In genomic region chr16:8570393-8570792, GRCh38 we compare ENCODE assay signal across 15 cellular contexts. TPM values are rescaled to one million over a fixed set of nuclear protein-coding genes. Genes with fewer than 3 reads are reported as not detected.
A peak's percentile ranks its signal among the peaks of the same experiment; 100 is the strongest.
DNase-seq lines count a peak whose midpoint lies in the region; TF ChIP-seq lines count a peak whose summit lies in the region.
"Not testable (repeated sequence)": the region's sequence is repeated elsewhere in the genome, so short reads cannot be mapped to it uniquely, and the experiment has no call there.
"Had no signal": no experiment of that assay in that cellular context is flagged by ENCODE, and none has a peak within 500 bp of the region (broad histone marks: within the 10 kb centered on the region; RNA-seq: fewer than 3 reads in every experiment).

No MANE protein-coding gene starts in this region.

- not testable (repeated sequence) for H3K4me3 Mint-ChIP-seq in H9

- H3K18ac ChIP-seq in H9 (ENCODE audit: insufficient read length, low read depth, low read length) (peak overlapping the region; percentile 27), neuronal stem cell (ENCODE audit: low read length) (peak overlapping the region; percentile 8)
- not testable (repeated sequence) for H3K18ac ChIP-seq in mesenchymal stem cell (ENCODE audit: low read depth in 1 of 2, low read length in 2 of 2)

- not testable (repeated sequence) for H3K14ac ChIP-seq in H9 (ENCODE audit: insufficient read depth, low read length); mesenchymal stem cell (ENCODE audit: low read length in 2 of 2); neuronal stem cell (ENCODE audit: low read length)

- peak overlapping the region; percentile 56 for H2BK120ac ChIP-seq in H9 (ENCODE audit: low read depth, low read length, poor library complexity, severe bottlenecking)
- not testable (repeated sequence) for H2BK120ac ChIP-seq in mesenchymal stem cell (ENCODE audit: low read depth, low read length); neuronal stem cell (ENCODE audit: low read depth, low read length)

- not testable (repeated sequence) for H4K5ac ChIP-seq in H9 (ENCODE audit: insufficient read length, low read depth, low read length)

- not testable (repeated sequence) for H3K9me3 Mint-ChIP-seq in H9

- H4K20me1 ChIP-seq in H9 (ENCODE audit: control insufficient read depth, insufficient read depth, insufficient read length): not testable (repeated sequence)

- not testable (repeated sequence) for H4K91ac ChIP-seq in H9 (ENCODE audit: insufficient read length, low read depth, low read length); mesenchymal stem cell (ENCODE audit: low read length); neuronal stem cell (ENCODE audit: low read depth, low read length, poor library complexity)

- not testable (repeated sequence) for DNase-seq in A673 (ENCODE audit: low spot score); H9; mesenchymal stem cell; neuronal stem cell (ENCODE audit: low spot score)
- DNase-seq in NCI-H82 (lab: John Stamatoyannopoulos, UW): peak; percentile 22
- DNase-seq in choroid plexus epithelial cell (ENCODE audit: low read depth): peak; percentile 34

- H3K36me3 ChIP-seq in A673 (ENCODE audit: insufficient read depth, low read length, poor library complexity, severe bottlenecking); iPS-20b (ENCODE audit: insufficient read depth, low read depth, low read length); mesenchymal stem cell (ENCODE audit: control insufficient read depth in 1 of 2, insufficient read depth in 2 of 2, low read depth in 1 of 2, low read length in 2 of 2); neuronal stem cell (replicated peaks in 1 of 2; ENCODE audit: control insufficient read depth in 2 of 2, insufficient read depth in 2 of 2, low read length in 2 of 2): not testable (repeated sequence)

- H3K36me3 Mint-ChIP-seq in H9 (ENCODE audit: insufficient read depth in 1 of 3, low read depth in 3 of 3): not testable (repeated sequence)

- H2AFZ ChIP-seq in H9 (ENCODE audit: low read length); mesenchymal stem cell (ENCODE audit: low read depth, low read length): not testable (repeated sequence)
- H2AFZ ChIP-seq in neuronal stem cell (ENCODE audit: low read length): peak overlapping the region; percentile 26

- not testable (repeated sequence) for H3K23ac ChIP-seq in H9 (ENCODE audit: insufficient read length, low read depth, low read length); mesenchymal stem cell (ENCODE audit: low read length in 2 of 2); neuronal stem cell (ENCODE audit: low read depth, low read length, poor library complexity)

- CTCF ChIA-PET in A673 (lab: Charles Lee): not testable (repeated sequence)

- not testable (repeated sequence) for H2AK5ac ChIP-seq in H9 (ENCODE audit: insufficient read length, low read length); mesenchymal stem cell (ENCODE audit: low read length, severe bottlenecking); neuronal stem cell (ENCODE audit: low read depth, low read length)

- intact Hi-C loops in A673 (cut with micrococcal nuclease; ENCODE audit: unreplicated experiment): loop anchor here (10.0 kb wide), 1 partner anchor 564 kb away; no protein-coding TSS in a partner anchor

- H2BK20ac ChIP-seq in H9 (ENCODE audit: low read depth, low read length, poor library complexity, severe bottlenecking): peak overlapping the region; percentile 77

- H3T11ph ChIP-seq in H9 (ENCODE audit: low read length): not testable (repeated sequence)

- not testable (repeated sequence) for H2BK12ac ChIP-seq in H9 (ENCODE audit: insufficient read length, low read depth, low read length); mesenchymal stem cell (ENCODE audit: low read length in 2 of 2); neuronal stem cell (ENCODE audit: low read length)

- H3K4me2 ChIP-seq in H9 (ENCODE audit: insufficient read depth, insufficient read length, low read length); mesenchymal stem cell (ENCODE audit: low read length, poor library complexity, severe bottlenecking); neuronal stem cell (ENCODE audit: insufficient read depth, low read length, poor library complexity, severe bottlenecking): not testable (repeated sequence)

- H3K9ac ChIP-seq in H9 (ENCODE audit: extremely low read depth, insufficient read length, low read length); neuronal stem cell (ENCODE audit: low read depth, low read length, poor library complexity): not testable (repeated sequence)
- H3K9ac ChIP-seq in iPS-20b (ENCODE audit: low read depth, low read length): peak overlapping the region; percentile 60; the same call in 1 of the 2 replicates
- peak overlapping the region; percentile 50 for H3K9ac ChIP-seq in mesenchymal stem cell (ENCODE audit: low read length)

- H3K4me1 ChIP-seq in A673 (ENCODE audit: insufficient read depth, low read length, poor library complexity, severe bottlenecking) (peaks cover 67% of the 10 kb centered on the region), iPS-20b (ENCODE audit: insufficient read depth, low read length) (peaks cover 16% of the 10 kb centered on the region), mesenchymal stem cell (ENCODE audit: control insufficient read depth, insufficient read depth, low read depth, low read length) (peaks cover 13% of the 10 kb centered on the region), neuronal stem cell (ENCODE audit: control insufficient read depth in 2 of 2, insufficient read depth in 1 of 2, low read depth in 1 of 2, low read length in 2 of 2) (peaks cover 23 to 28% of the 10 kb centered on the region in 2 donors)
- H3K4me1 ChIP-seq in H9 (ENCODE audit: insufficient read depth, low read length): not testable (repeated sequence)

- H3K23me2 ChIP-seq in H9 (ENCODE audit: insufficient read length, low read depth, low read length, poor library complexity, severe bottlenecking): not testable (repeated sequence)

- not testable (repeated sequence) for H3K27me3 Mint-ChIP-seq in H9 (ENCODE audit: low read depth)

- H3K4ac ChIP-seq in H9 (ENCODE audit: low read depth, low read length); mesenchymal stem cell (ENCODE audit: low read depth in 1 of 2, low read length in 2 of 2); neuronal stem cell (ENCODE audit: low read length): not testable (repeated sequence)

- H3K79me2 ChIP-seq in H9 (ENCODE audit: insufficient read depth, low read length): not testable (repeated sequence)

- no CpG with 5 or more reads among the region's 12 CpGs for WGBS in H9 (ENCODE audit: extremely low coverage, insufficient read length, low lambda C conversion rate)
- WGBS in mesenchymal stem cell: 76% methylated on average over 12 of the region's 12 CpGs
- no CpG with 5 or more reads among the region's 12 CpGs for WGBS in neuronal stem cell (ENCODE audit: extremely low coverage in 2 of 2, insufficient read length in 2 of 2, insufficient replicate concordance in 1 of 2), 2 donors

- peak overlapping the region in 1 of 3 experiments; percentile 17; a peak in 2 of 7 replicates for H3K27ac Mint-ChIP-seq in H9

- H2BK15ac ChIP-seq in H9 (ENCODE audit: low read depth, low read length); mesenchymal stem cell (ENCODE audit: low read depth, poor library complexity, severe bottlenecking); neuronal stem cell (ENCODE audit: low read length): not testable (repeated sequence)

- H3K27ac ChIP-seq in A673 (ENCODE audit: low read depth, low read length, poor library complexity, severe bottlenecking) (peak overlapping the region; percentile 100), mesenchymal stem cell (ENCODE audit: low read length, poor library complexity, severe bottlenecking) (peak overlapping the region; percentile 63)
- H3K27ac ChIP-seq in H9 (ENCODE audit: insufficient read length, low read depth, low read length); iPS-20b (ENCODE audit: low read length); neuronal stem cell (replicated peaks; ENCODE audit: low read length): not testable (repeated sequence)

- not testable (repeated sequence) for H4K8ac ChIP-seq in H9 (replicated peaks; ENCODE audit: insufficient read length, low read depth, low read length); mesenchymal stem cell (ENCODE audit: low read length); neuronal stem cell (ENCODE audit: low read depth, low read length)

- not testable (repeated sequence) for H3K27me3 ChIP-seq in A673 (replicated peaks; ENCODE audit: insufficient read depth, low read depth, low read length, poor library complexity); H9 (ENCODE audit: insufficient read depth, low read length); iPS-20b (ENCODE audit: insufficient read depth, low read length); neuronal stem cell (ENCODE audit: control insufficient read depth in 3 of 3, insufficient read depth in 3 of 3, low read depth in 1 of 3, low read length in 3 of 3)
- H3K27me3 ChIP-seq in mesenchymal stem cell (ENCODE audit: control insufficient read depth in 1 of 2, insufficient read depth in 1 of 2, low read length in 2 of 2): peaks cover 9 to 59% of the 10 kb centered on the region in 2 experiments

- not testable (repeated sequence) for H3K79me1 ChIP-seq in H9 (ENCODE audit: insufficient read depth, low read depth, low read length, poor library complexity, severe bottlenecking); mesenchymal stem cell (replicated peaks; ENCODE audit: low read length, poor library complexity, severe bottlenecking); neuronal stem cell (ENCODE audit: low read depth, low read length)

- TF ChIP-seq CTCF in A673 (conservative IDR thresholded peaks at IDR 0.05; ENCODE audit: low read depth, low read length); H9 (conservative IDR thresholded peaks at IDR 0.05); choroid plexus epithelial cell (conservative IDR thresholded peaks at IDR 0.05; ENCODE audit: low read depth, low read length): not testable (repeated sequence)

- POLR2A ChIA-PET in A673 (lab: Charles Lee; ENCODE audit: low non-redundant PET): not testable (repeated sequence)

- not testable (repeated sequence) for H3K9me3 ChIP-seq in A673 (ENCODE audit: low read depth, low read length, poor library complexity, severe bottlenecking); H9 (ENCODE audit: control insufficient read depth, low read depth, low read length); iPS-20b (ENCODE audit: insufficient read depth, low read depth, low read length); mesenchymal stem cell (ENCODE audit: control insufficient read depth, low read length); neuronal stem cell (replicated peaks in 1 of 2; ENCODE audit: control insufficient read depth in 2 of 2, insufficient read depth in 1 of 2, low read depth in 1 of 2, low read length in 2 of 2)

- not testable (repeated sequence) for H3K4me3 ChIP-seq in A673 (ENCODE audit: low read depth, low read length, poor library complexity, severe bottlenecking); choroid plexus epithelial cell (ENCODE audit: low read depth, low read length); iPS-20b (ENCODE audit: low read length); mesenchymal stem cell (ENCODE audit: insufficient read depth in 1 of 2, low read depth in 1 of 2, low read length in 2 of 2); neuronal stem cell (ENCODE audit: low read length in 2 of 2)

- not testable (repeated sequence) for BruUV-seq in A673 (replicated peaks; lab: Mats Ljungman, UMichigan)

- H3K4me1 Mint-ChIP-seq in H9: peaks cover 23 to 41% of the 10 kb centered on the region in 2 experiments

- not testable (repeated sequence) for H2BK5ac ChIP-seq in H9 (ENCODE audit: insufficient read length, low read length); mesenchymal stem cell (ENCODE audit: low read depth, low read length, poor library complexity, severe bottlenecking); neuronal stem cell (ENCODE audit: low read length)

- H3K56ac ChIP-seq in H9 (ENCODE audit: insufficient read length, low read depth, low read length): not testable (repeated sequence)

RNA-seq across cellular contexts. Expression of gene TMEM114, which starts 19.9 kb away (rescaled TPM):
- total RNA-seq in A673 (2021) (0.86 and 1.8 TPM in 2 replicates), H9 (2021) (0.33 and 1.2 TPM in 2 replicates)
- polyA plus RNA-seq in mesenchymal stem cell (2013, experiment 1 of 2): not detected
- not detected for polyA plus RNA-seq in mesenchymal stem cell (2013, experiment 2 of 2)
- 0.89 TPM for polyA plus RNA-seq in neuronal stem cell (2013, experiment 1 of 2)
- polyA plus RNA-seq in neuronal stem cell (2013, experiment 2 of 2): 1.1 TPM
- total RNA-seq: CD4-positive, alpha-beta T cell; H7; PC-9; Right ventricle myocardium inferior; RPMI7951; SJCRH30 had no signal
- polyA plus RNA-seq: BJ, IgD-negative memory B cell had no signal

RNA-seq across cellular contexts. Expression of gene METTL22, which starts 51.1 kb away (rescaled TPM):
- total RNA-seq in A673 (2021) (91.2 and 116 TPM in 2 replicates), H9 (2021) (48.9 and 51.9 TPM in 2 replicates)
- 31.8 TPM for polyA plus RNA-seq in mesenchymal stem cell (2013, experiment 1 of 2)
- 31.8 TPM for polyA plus RNA-seq in mesenchymal stem cell (2013, experiment 2 of 2)
- 43.7 TPM for polyA plus RNA-seq in neuronal stem cell (2013, experiment 1 of 2)
- 45.5 TPM for polyA plus RNA-seq in neuronal stem cell (2013, experiment 2 of 2)
